Comparison of ENCODE assay signal across 17 cellular contexts in genomic region chr5:4627887-4628286, GRCh38.
"Had no signal": no experiment of that assay in that cellular context is flagged by ENCODE, and none has a peak within 500 bp of the region (broad histone marks: within the 10 kb centered on the region; RNA-seq: fewer than 3 reads in every experiment).

No MANE protein-coding gene starts in this region.

- H3K27ac ChIP-seq: epithelial cell of prostate, gastroesophageal sphincter, hepatocyte, thyroid gland, uterus had no signal

- H3K79me2 ChIP-seq: hepatocyte had no signal

- H3K36me3 ChIP-seq: gastroesophageal sphincter, thyroid gland, uterus had no signal

- ATAC-seq: activated CD4-positive, CD25-positive, alpha-beta regulatory T cell treated with anti-CD3 and anti-CD28 coated beads, Interleukin-2, amount 50 U/mL, for 24 hours; activated CD8-positive, alpha-beta memory T cell treated with anti-CD3 and anti-CD28 coated beads, Interleukin-2, amount 10 ng/mL, durations not matched to agents 7 days and 5 days; gastroesophageal sphincter; right cardiac atrium had no signal

- H3K4me3 ChIP-seq: gastroesophageal sphincter, hepatocyte, thyroid gland, uterus had no signal

- H3K4me2 ChIP-seq: hepatocyte had no signal

- H3K9me3 ChIP-seq: thyroid gland, uterus had no signal

- H3K4me3 Mint-ChIP-seq: activated CD8-positive, alpha-beta memory T cell treated with anti-CD3 and anti-CD28 coated beads, Interleukin-2, amount 10 ng/mL, durations not matched to agents 7 days and 5 days; activated naive CD4-positive, alpha-beta T cell treated with anti-CD3 and anti-CD28 coated beads, Interleukin-2, amount 50 U/mL, for 24 hours; activated T-cell treated with anti-CD3 and anti-CD28 coated beads, Interleukin-2, amount 50 U/mL, for 24 hours; central memory CD8-positive, alpha-beta T cell had no signal

- DNase-seq: activated CD4-positive, alpha-beta T cell treated with anti-CD3 and anti-CD28 coated beads, Interleukin-2, amount 50 U/mL, for 4 hours; activated CD8-positive, alpha-beta memory T cell treated with anti-CD3 and anti-CD28 coated beads, Interleukin-2, amount 10 ng/mL, durations not matched to agents 7 days and 5 days; activated effector memory CD4-positive, alpha-beta T cell treated with Interleukin-2 at 50 U/mL for 16 hours; activated T-cell treated with anti-CD3 and anti-CD28 coated beads, Interleukin-2, amount 50 U/mL, for 24 hours; cortex of kidney; effector CD8-positive, alpha-beta T cell; kidney; right cardiac atrium; small intestine; thyroid gland; uterus had no signal

- H3K27me3 Mint-ChIP-seq: activated CD8-positive, alpha-beta memory T cell treated with anti-CD3 and anti-CD28 coated beads, Interleukin-2, amount 10 ng/mL, durations not matched to agents 7 days and 5 days; activated naive CD4-positive, alpha-beta T cell treated with anti-CD3 and anti-CD28 coated beads, Interleukin-2, amount 50 U/mL, for 24 hours; activated T-cell treated with anti-CD3 and anti-CD28 coated beads, Interleukin-2, amount 50 U/mL, for 24 hours; central memory CD8-positive, alpha-beta T cell had no signal

- H3K27me3 ChIP-seq: gastroesophageal sphincter, hepatocyte, thyroid gland, uterus had no signal

- H2AFZ ChIP-seq: hepatocyte had no signal

- H3K4me1 Mint-ChIP-seq: activated CD8-positive, alpha-beta memory T cell treated with anti-CD3 and anti-CD28 coated beads, Interleukin-2, amount 10 ng/mL, durations not matched to agents 7 days and 5 days; activated naive CD4-positive, alpha-beta T cell treated with anti-CD3 and anti-CD28 coated beads, Interleukin-2, amount 50 U/mL, for 24 hours; central memory CD8-positive, alpha-beta T cell had no signal

- H3K27ac Mint-ChIP-seq: activated CD8-positive, alpha-beta memory T cell treated with anti-CD3 and anti-CD28 coated beads, Interleukin-2, amount 10 ng/mL, durations not matched to agents 7 days and 5 days; activated naive CD4-positive, alpha-beta T cell treated with anti-CD3 and anti-CD28 coated beads, Interleukin-2, amount 50 U/mL, for 24 hours; activated T-cell treated with anti-CD3 and anti-CD28 coated beads, Interleukin-2, amount 50 U/mL, for 24 hours had no signal

- H3K36me3 Mint-ChIP-seq: activated CD8-positive, alpha-beta memory T cell treated with anti-CD3 and anti-CD28 coated beads, Interleukin-2, amount 10 ng/mL, durations not matched to agents 7 days and 5 days; activated naive CD4-positive, alpha-beta T cell treated with anti-CD3 and anti-CD28 coated beads, Interleukin-2, amount 50 U/mL, for 24 hours had no signal
